In genomic region chr15:95935852-95936251, GRCh38 we compare ENCODE assay signal across 30 cellular contexts.
"Had no signal": no experiment of that assay in that cellular context is flagged by ENCODE, and none has a peak within 500 bp of the region (broad histone marks: within the 10 kb centered on the region; RNA-seq: fewer than 3 reads in every experiment).

No MANE protein-coding gene starts in this region.

- H3K4me1 ChIP-seq: parathyroid adenoma, psoas muscle, right lobe of liver, spleen, suprapubic skin, thyroid gland, transverse colon had no signal

- H3K27me3 ChIP-seq: neural progenitor cell, ovary, right lobe of liver, spleen, suprapubic skin, testis, thyroid gland, transverse colon, upper lobe of right lung, vagina had no signal

- H3K4me3 ChIP-seq: neural progenitor cell, ovary, psoas muscle, right lobe of liver, skin epidermis, smooth muscle cell, spleen, suprapubic skin, testis, thyroid gland, transverse colon, upper lobe of right lung, vagina had no signal

- ATAC-seq: naive thymus-derived CD8-positive, alpha-beta T cell; natural killer cell treated with Interleukin-12 subunit alpha and Interleukin-12 subunit beta and Interleukin-15 and Interleukin-18, amount 100 ng/mL, for 72 hours; psoas muscle; right cardiac atrium; right lobe of liver; stimulated activated memory B cell treated with anti-CD40 and anti-IgM and Interleukin-4, amounts not matched to agents 10 μg/mL and 1 μg/mL and 100 μg/mL, for 72 hours; stimulated activated naive CD8-positive, alpha-beta T cell treated with anti-CD3 and anti-CD28 coated beads, Interleukin-15, amount 100 ng/mL, for 72 hours; stimulated activated naive CD8-positive, alpha-beta T cell treated with anti-CD3 and anti-CD28 coated beads, Interleukin-15, Interleukin-2, amounts not matched to agents 100 U/mL and 50 U/mL, for 24 hours; upper lobe of right lung had no signal

- H3K9ac ChIP-seq: neural progenitor cell, parathyroid adenoma had no signal

- H3K27ac ChIP-seq: neural progenitor cell, parathyroid adenoma, psoas muscle, right lobe of liver, skin epidermis, spleen, suprapubic skin, testis, thyroid gland, transverse colon, upper lobe of right lung, vagina had no signal

- DNase-seq: naive B cell; naive thymus-derived CD8-positive, alpha-beta T cell; occipital lobe; posterior cingulate gyrus; psoas muscle; right lobe of liver; spleen; stimulated activated CD4-positive, alpha-beta T cell treated with anti-CD3 and anti-CD28 coated beads, Interleukin-12 subunit alpha, Interleukin-12 subunit beta, amount 100 ng/mL, for 4 hours; stimulated activated CD4-positive, alpha-beta T cell treated with anti-CD3 and anti-CD28 coated beads, Interleukin-1b, Interleukin-23, amount 100 ng/mL, for 48 hours; stimulated activated CD4-positive, alpha-beta T cell treated with anti-CD3 and anti-CD28 coated beads, Interleukin-4, amount 100 ng/mL, for 1 hour; stimulated activated CD4-positive, alpha-beta T cell treated with anti-CD3 and anti-CD28 coated beads, Interleukin-4, amount 100 ng/mL, for 4 hours; stimulated activated CD8-positive, alpha-beta memory T cell treated with anti-CD3 and anti-CD28 coated beads, Interleukin-4, amount 100 ng/mL, for 48 hours; stimulated activated naive CD4-positive, alpha-beta T cell; stimulated activated naive CD8-positive, alpha-beta T cell treated with anti-CD3 and anti-CD28 coated beads, Interleukin-15, amount 100 ng/mL, for 72 hours; stimulated activated naive CD8-positive, alpha-beta T cell treated with anti-CD3 and anti-CD28 coated beads, Interleukin-15, Interleukin-2, amounts not matched to agents 100 U/mL and 50 U/mL, for 24 hours; substantia nigra; testis; thyroid gland; transverse colon; upper lobe of right lung had no signal

- H3K36me3 ChIP-seq: ovary, right lobe of liver, spleen, suprapubic skin, thyroid gland, transverse colon, upper lobe of right lung, vagina had no signal

- H3K9me3 ChIP-seq: ovary, psoas muscle, right lobe of liver, suprapubic skin, testis, thyroid gland, transverse colon, upper lobe of right lung, vagina had no signal
